In genomic region chr16:75264999-75265910, GRCh38 we compare ENCODE assay signal across 8 cellular contexts. TPM values are rescaled to one million over a fixed set of nuclear protein-coding genes. Genes with fewer than 3 reads are reported as not detected.
A peak's percentile ranks its signal among the peaks of the same experiment; 100 is the strongest.
DNase-seq lines count a peak whose midpoint lies in the region; ATAC-seq, FAIRE-seq and TF ChIP-seq lines count a peak whose summit lies in the region.

No MANE protein-coding gene starts in this region.

- H3K4me1 Mint-ChIP-seq in activated T-cell treated with anti-CD3 and anti-CD28 coated beads, Interleukin-2, amount 50 U/mL, for 72 hours (ENCODE audit: low read depth): peaks cover 4% of the 10 kb centered on the region

- no peak for TF ChIP-seq CTCF in GM12878 (IDR thresholded peaks at IDR 0.05 in 2 of 3, conservative IDR thresholded peaks at IDR 0.05 in 1 of 3; ENCODE audit: control insufficient read depth in 2 of 3, extremely low read depth in 1 of 3, insufficient read depth in 1 of 3, low read depth in 3 of 3, low read length in 3 of 3)

- no peak for TF ChIP-seq RAD21 in GM12878 (IDR thresholded peaks at IDR 0.05; ENCODE audit: insufficient read depth, low read depth, low read length)

- TF ChIP-seq POLR2A in GM12878 (IDR thresholded peaks at IDR 0.05; ENCODE audit: low read depth, low read length): no peak

- RAD21 ChIA-PET in GM12878 (lab: Charles Lee; ENCODE audit: unreplicated experiment): interaction anchor here (1.0 to 1.4 kb wide), 3 partner anchors 40 to 120 kb away, joined by 4 to 6 read pairs (median 5); no protein-coding TSS in a partner anchor

- no peaks in the 10 kb centered on the region; the same call in 2 of the 3 replicates for H3K9me3 ChIP-seq in GM12878 (replicated peaks; ENCODE audit: control insufficient read depth, insufficient read depth, low read length)

- no peak for FAIRE-seq in GM12878 (lab: Jason Lieb, UNC)

- no peak for DNase-seq in activated T-cell treated with anti-CD3 and anti-CD28 coated beads, Interleukin-2, amount 50 U/mL, for 72 hours
- no peak for DNase-seq in activated T-cell treated with anti-CD3 and anti-CD28 coated beads, Interleukin-2, amount 50 U/mL, for 1 hour
- no peak for DNase-seq in GM12878 (ENCODE audit: low read depth, low spot score)
- peak in 1 of 2 donors; percentile 78 for DNase-seq in left colon
- no peak for DNase-seq in stimulated activated CD4-positive, alpha-beta T cell treated with anti-CD3 and anti-CD28 coated beads, Interleukin-4, amount 100 ng/mL, for 4 hours
- DNase-seq in HuH-7.5 (ENCODE audit: low spot score): no peak

- H3K27ac ChIP-seq in GM12878 (ENCODE audit: control insufficient read depth, insufficient read depth) (peak overlapping the region; percentile 55; the same call in 1 of the 2 replicates), temporal lobe (ENCODE audit: low read depth, low read length) (peak overlapping the region; percentile 89)

- H3K9me3 Mint-ChIP-seq in activated T-cell treated with anti-CD3 and anti-CD28 coated beads, Interleukin-2, amount 50 U/mL, for 72 hours: no peaks in the 10 kb centered on the region

- H3K36me3 ChIP-seq in GM12878 (ENCODE audit: control insufficient read depth in 2 of 2, insufficient read depth in 2 of 2, low read length in 1 of 2): no peaks in the 10 kb centered on the region

- SMC1A ChIA-PET in GM12878 (lab: Charles Lee; ENCODE audit: uncharacterized antibody, unreplicated experiment): no interaction called here

- in situ Hi-C loops in GM12878 (cut with MboI): no loop called here

- H3K27me3 ChIP-seq in GM12878 (replicated peaks in 1 of 2; ENCODE audit: control insufficient read depth in 2 of 2, insufficient read depth in 2 of 2, low read length in 1 of 2): no peaks in the 10 kb centered on the region; a peak in 1 of 4 replicates

- H4K20me1 ChIP-seq in GM12878 (ENCODE audit: control insufficient read depth, insufficient read depth): no peaks in the 10 kb centered on the region

- BruUV-seq in GM12878 (replicated peaks; lab: Mats Ljungman, UMichigan): no TSS peak

- H2AFZ ChIP-seq in GM12878 (ENCODE audit: control insufficient read depth, low read depth, low read length): peak overlapping the region; percentile 86

- intact Hi-C loops in GM12878 (cut with micrococcal nuclease; ENCODE audit: unreplicated experiment): no loop called here
- intact Hi-C loops in left colon (cut with DNase I, micrococcal nuclease): no loop called here

- H3K4me1 ChIP-seq in GM12878 (ENCODE audit: control insufficient read depth, insufficient read depth, low read length): peaks cover 8% of the 10 kb centered on the region; the same call in 1 of the 2 replicates

- CTCF ChIA-PET in GM12878 (lab: Yijun Ruan, JAX): interaction anchor here (0.6 to 1.5 kb wide), 2 partner anchors 95 to 120 kb away, joined by 3 to 6 read pairs; no protein-coding TSS in a partner anchor

- H3K4me3 Mint-ChIP-seq in activated T-cell treated with anti-CD3 and anti-CD28 coated beads, Interleukin-2, amount 50 U/mL, for 72 hours: peak overlapping the region; percentile 64 to 68

- H3K9ac ChIP-seq in GM12878 (ENCODE audit: control insufficient read depth, insufficient read depth, low read length): peak overlapping the region; percentile 87

- peaks cover 9% of the 10 kb centered on the region for H3K79me2 ChIP-seq in GM12878 (ENCODE audit: control insufficient read depth, insufficient read depth, low read length)

- H3K27me3 Mint-ChIP-seq in activated T-cell treated with anti-CD3 and anti-CD28 coated beads, Interleukin-2, amount 50 U/mL, for 72 hours (ENCODE audit: low read depth): peaks cover 47% of the 10 kb centered on the region

- no peak for TF ChIP-seq EP300 in GM12878 (IDR thresholded peaks at IDR 0.05; ENCODE audit: borderline replicate concordance in 1 of 2, control insufficient read depth in 1 of 2, low read depth in 2 of 2, low read length in 2 of 2)

- 12% methylated on average over 54 of the region's 74 CpGs for WGBS in GM12878 (ENCODE audit: insufficient coverage, insufficient replicate concordance, low lambda C conversion rate, missing lambda C conversion rate)

- H3K36me3 Mint-ChIP-seq in activated T-cell treated with anti-CD3 and anti-CD28 coated beads, Interleukin-2, amount 50 U/mL, for 72 hours (ENCODE audit: insufficient read depth in 2 of 2): no peaks in the 10 kb centered on the region

- POLR2A ChIA-PET in GM12878 (lab: Charles Lee): interaction anchor here (1.1 to 1.3 kb wide), 3 partner anchors 10 to 114 kb away, joined by 3 read pairs; no protein-coding TSS in a partner anchor

- H3K4me3 ChIP-seq in GM12878: peak overlapping the region; percentile 96

- peak overlapping the region; percentile 82 for H3K4me2 ChIP-seq in GM12878 (ENCODE audit: control insufficient read depth, insufficient read depth)

- no peak overlapping the region for H3K27ac Mint-ChIP-seq in activated T-cell treated with anti-CD3 and anti-CD28 coated beads, Interleukin-2, amount 50 U/mL, for 72 hours

- peak in 1 of 2 donors; percentile 21 for ATAC-seq in activated T-cell treated with anti-CD3 and anti-CD28 coated beads, Interleukin-2, amount 50 U/mL, for 72 hours (replicated peaks in 1 of 2)
- ATAC-seq in HG03095 (IDR thresholded peaks at IDR 0.05; ENCODE audit: unreplicated experiment): peak; percentile 23
- ATAC-seq in GM12878: peak; percentile 28
- ATAC-seq in left colon: peak; percentile 43

TF ChIP-seq in GM12878, 131 proteins besides CTCF, POLR2A, EP300 and RAD21 (continues in another document):
- TF ChIP-seq RFX5 (IDR thresholded peaks at IDR 0.05; ENCODE audit: low read depth, low read length) (no peak), NFXL1 (IDR thresholded peaks at IDR 0.05; ENCODE audit: borderline replicate concordance) (no peak), IKZF1 (conservative IDR thresholded peaks at IDR 0.05) (0 out of 2 replicates have a peak, but pooled peaks have one; percentile 60)

RNA-seq across cellular contexts. Expression of gene BCAR1, which starts 13.8 kb away (rescaled TPM):
- 1 to 10 TPM; 1.2 to 1.5 TPM for total RNA-seq in activated T-cell treated with anti-CD3 and anti-CD28 coated beads, Interleukin-2, amount 50 U/mL, for 72 hours
- 41.0 and 47.4 TPM in 2 replicates for total RNA-seq in GM12878 (2013; cell fraction: nucleolus; rRNA removed)
- total RNA-seq in GM12878 (2014; rRNA removed) (4.5 and 5.4 TPM in 2 replicates), GM12878 (2014; rRNA removed; fragmentation: Illumina TruSeq; extraction: Trizol) (1.4 and 1.8 TPM in 2 replicates), GM12878 (2021) (10.7 and 14.1 TPM in 2 replicates), left colon (100 to 1,000 TPM; 139 to 145 TPM), temporal lobe (17.2 TPM)
- polyA plus RNA-seq in GM12878 (2011; ENCODE audit: low read depth): 1.7 TPM
- polyA plus RNA-seq in GM12878 (2011; rRNA removed) (1.8 and 2.3 TPM in 2 replicates), GM12878 (2014; fragmentation: Illumina TruSeq; extraction: Trizol) (0.11 and 1.1 TPM in 2 replicates), GM12878 (2014; fragmentation: Nextera tagmentation; extraction: Ambion mirVana) (under 1 TPM in 1 of 2 experiments, not detected in 1; 0.13 TPM), GM12878 (2014; rRNA removed) (5.7 and 9.5 TPM in 2 replicates), GM12878 (2016; fragmentation: Nextera tagmentation; extraction: Ambion mirVana) (1 to 10 TPM; 2.8 to 5.4 TPM)
- polyA plus RNA-seq in GM12878 (2011; cell fraction: cytosol; rRNA removed): 3.2 and 4.4 TPM in 2 replicates
- 20.1 and 28.7 TPM in 2 replicates for polyA plus RNA-seq in GM12878 (2011; cell fraction: nucleus; rRNA removed)
- polyA plus RNA-seq in GM12878 (2012): 6.1 and 7.0 TPM in 2 replicates
- polyA minus RNA-seq in GM12878 (2011; rRNA and poly(A)+ RNA removed): 4.2 and 5.8 TPM in 2 replicates
- polyA minus RNA-seq in GM12878 (2011; cell fraction: cytosol; rRNA and poly(A)+ RNA removed): 2.5 and 3.5 TPM in 2 replicates
- 8.6 and 10.0 TPM in 2 replicates for polyA minus RNA-seq in GM12878 (2011; cell fraction: nucleus; rRNA and poly(A)+ RNA removed)

RNA-seq across cellular contexts. Expression of gene CTRB1, which starts 46.5 kb away (rescaled TPM):
- total RNA-seq in activated T-cell treated with anti-CD3 and anti-CD28 coated beads, Interleukin-2, amount 50 U/mL, for 72 hours: not detected
- total RNA-seq in GM12878 (2013; cell fraction: nucleolus; rRNA removed): not detected in 2 replicates
- total RNA-seq in GM12878 (2014; rRNA removed): 0.28 and 0.33 TPM in 2 replicates
- total RNA-seq in GM12878 (2014; rRNA removed; fragmentation: Illumina TruSeq; extraction: Trizol): not detected in 2 replicates
- total RNA-seq in GM12878 (2021): 4.4 and 6.2 TPM in 2 replicates
- polyA plus RNA-seq in GM12878 (2011; ENCODE audit: low read depth): not detected
- not detected in 2 replicates for polyA plus RNA-seq in GM12878 (2011; rRNA removed)
- polyA plus RNA-seq in GM12878 (2011; cell fraction: cytosol; rRNA removed): not detected in 2 replicates
- polyA plus RNA-seq in GM12878 (2011; cell fraction: nucleus; rRNA removed): not detected in 2 replicates
- polyA plus RNA-seq in GM12878 (2012): not detected in 2 replicates
- polyA plus RNA-seq in GM12878 (2014; fragmentation: Illumina TruSeq; extraction: Trizol): not detected in 2 replicates
- not detected for polyA plus RNA-seq in GM12878 (2014; fragmentation: Nextera tagmentation; extraction: Ambion mirVana)
- not detected in 2 replicates for polyA plus RNA-seq in GM12878 (2014; rRNA removed)
- polyA plus RNA-seq in GM12878 (2016; fragmentation: Nextera tagmentation; extraction: Ambion mirVana): not detected
- polyA minus RNA-seq in GM12878 (2011; rRNA and poly(A)+ RNA removed): not detected in 2 replicates
- not detected in 2 replicates for polyA minus RNA-seq in GM12878 (2011; cell fraction: cytosol; rRNA and poly(A)+ RNA removed)
- not detected in 2 replicates for polyA minus RNA-seq in GM12878 (2011; cell fraction: nucleus; rRNA and poly(A)+ RNA removed)
- 1 to 10 TPM in 1 of 2 donors, not detected in 1; 2.4 TPM for total RNA-seq in left colon
- not detected for total RNA-seq in temporal lobe

RNA-seq across cellular contexts. Expression of gene CTRB2, which starts 58.3 kb away (rescaled TPM):
- not detected for total RNA-seq in activated T-cell treated with anti-CD3 and anti-CD28 coated beads, Interleukin-2, amount 50 U/mL, for 72 hours
- not detected in 2 replicates for total RNA-seq in GM12878 (2013; cell fraction: nucleolus; rRNA removed)
- total RNA-seq in GM12878 (2014; rRNA removed): not detected in 2 replicates
- not detected in 2 replicates for total RNA-seq in GM12878 (2014; rRNA removed; fragmentation: Illumina TruSeq; extraction: Trizol)
- total RNA-seq in GM12878 (2021): 8.9 and 9.4 TPM in 2 replicates
- not detected for polyA plus RNA-seq in GM12878 (2011; ENCODE audit: low read depth)
- not detected in 2 replicates for polyA plus RNA-seq in GM12878 (2011; rRNA removed)
- polyA plus RNA-seq in GM12878 (2011; cell fraction: cytosol; rRNA removed): not detected in 2 replicates
- polyA plus RNA-seq in GM12878 (2011; cell fraction: nucleus; rRNA removed): not detected in 2 replicates
- not detected in 2 replicates for polyA plus RNA-seq in GM12878 (2012)
- not detected in 2 replicates for polyA plus RNA-seq in GM12878 (2014; fragmentation: Illumina TruSeq; extraction: Trizol)
- polyA plus RNA-seq in GM12878 (2014; fragmentation: Nextera tagmentation; extraction: Ambion mirVana): not detected
- polyA plus RNA-seq in GM12878 (2014; rRNA removed): not detected in 2 replicates
- polyA plus RNA-seq in GM12878 (2016; fragmentation: Nextera tagmentation; extraction: Ambion mirVana): not detected
- polyA minus RNA-seq in GM12878 (2011; rRNA and poly(A)+ RNA removed): not detected in 2 replicates
- not detected in 2 replicates for polyA minus RNA-seq in GM12878 (2011; cell fraction: cytosol; rRNA and poly(A)+ RNA removed)
- polyA minus RNA-seq in GM12878 (2011; cell fraction: nucleus; rRNA and poly(A)+ RNA removed): not detected in 2 replicates
- 1 to 10 TPM in 1 of 2 donors, not detected in 1; 6.1 TPM for total RNA-seq in left colon
- total RNA-seq in temporal lobe: not detected
